8 cellular contexts compared by ENCODE assay signal in the genomic region with DNA sequence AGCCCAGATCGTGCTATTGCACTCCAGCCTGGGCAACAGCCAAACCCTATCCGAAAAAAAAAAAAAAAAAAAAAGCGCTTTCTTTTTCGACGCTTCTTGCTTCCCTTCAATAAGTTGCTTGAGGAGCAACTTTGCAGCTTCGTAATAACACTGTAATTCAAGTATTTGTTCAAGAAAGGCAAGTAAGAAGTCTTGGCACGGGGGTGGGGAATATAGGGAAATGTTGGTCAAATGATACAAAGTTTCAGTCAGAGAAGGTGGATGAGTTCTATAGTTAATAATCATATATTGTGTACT. TPM values are rescaled to one million over a fixed set of nuclear protein-coding genes. Genes with fewer than 3 reads are reported as not detected.
DNase-seq lines count a peak whose midpoint lies in the region; ATAC-seq and TF ChIP-seq lines count a peak whose summit lies in the region.

No MANE protein-coding gene starts in this region.

- no peak for TF ChIP-seq EP300 in gastroesophageal sphincter (IDR thresholded peaks at IDR 0.05)

- no peak overlapping the region for H2AFZ ChIP-seq in HCT116 (ENCODE audit: low read depth, low read length, poor library complexity, severe bottlenecking)

- H3K36me3 ChIP-seq in HCT116 (ENCODE audit: control insufficient read depth in 1 of 2, insufficient read depth in 2 of 2, low read length in 2 of 2) (peaks cover 0 to 2% of the 10 kb centered on the region in 2 experiments; a peak in 1 of 4 replicates), WERI-Rb-1 (no peaks in the 10 kb centered on the region; the same call in 1 of the 2 replicates), gastroesophageal sphincter (no peaks in the 10 kb centered on the region), skeletal muscle satellite cell (ENCODE audit: insufficient read depth, low read length) (peaks cover under 1% of the 10 kb centered on the region)

- H3K4me2 ChIP-seq in HCT116 (ENCODE audit: low read length): peak overlapping the region; percentile 92
- peak overlapping the region; percentile 87 for H3K4me2 ChIP-seq in skeletal muscle satellite cell (ENCODE audit: low read length)

- TF ChIP-seq POLR2A in HCT116 (IDR thresholded peaks at IDR 0.05; ENCODE audit: borderline replicate concordance, extremely low read depth, insufficient read depth, insufficient read length) (no peak), gastroesophageal sphincter (IDR thresholded peaks at IDR 0.05) (no peak)

- no peaks in the 10 kb centered on the region for H3K9me2 ChIP-seq in HCT116 (ENCODE audit: insufficient read depth)

- POLR2A ChIA-PET in HCT116 (lab: Charles Lee): interaction anchor here (0.9 to 1.2 kb wide), 2 partner anchors 29 to 67 kb away, joined by 3 read pairs; a partner anchor contains a TSS

- TF ChIP-seq CTCF in HCT116 (IDR thresholded peaks at IDR 0.05 in 2 of 3, conservative IDR thresholded peaks at IDR 0.05 in 1 of 3; ENCODE audit: borderline replicate concordance in 1 of 3, insufficient read depth in 1 of 3, low read depth in 2 of 3, low read length in 2 of 3) (no peak), WERI-Rb-1 (IDR thresholded peaks at IDR 0.05; ENCODE audit: low read depth, low read length) (no peak), gastroesophageal sphincter (IDR thresholded peaks at IDR 0.05) (no peak)

- 5 to 8% methylated on average over 7 of the region's 7 CpGs for whole genome bisulfite sequencing in gastroesophageal sphincter (ENCODE audit: low coverage in 1 of 2), 2 donors

- TF ChIP-seq RAD21 in HCT116 (IDR thresholded peaks at IDR 0.05; ENCODE audit: low read depth): no peak

- H3K79me2 ChIP-seq in HCT116 (ENCODE audit: insufficient read depth, low read length): peaks cover 49% of the 10 kb centered on the region

- H3K27me3 ChIP-seq in HCT116 (ENCODE audit: insufficient read depth, low read length) (no peaks in the 10 kb centered on the region), WERI-Rb-1 (ENCODE audit: insufficient read depth, low read depth, severe bottlenecking) (no peaks in the 10 kb centered on the region), gastroesophageal sphincter (no peaks in the 10 kb centered on the region), skeletal muscle satellite cell (ENCODE audit: control insufficient read depth, insufficient read depth, low read length) (no peaks in the 10 kb centered on the region)

- ATAC-seq in HCT116 (no peak), gastroesophageal sphincter (no peak), GM18873 (IDR thresholded peaks at IDR 0.05; ENCODE audit: low FRiP score, unreplicated experiment) (no peak)

- H4K20me1 ChIP-seq in HCT116 (ENCODE audit: insufficient read depth): peaks cover 8% of the 10 kb centered on the region; the same call in 1 of the 2 replicates

- intact Hi-C loops in HCT116 (cut with micrococcal nuclease): loop anchor here (5.0 kb wide), 1 partner anchor 55 kb away; a partner anchor contains a TSS

- H3K9me3 ChIP-seq in HCT116 (ENCODE audit: control insufficient read depth in 1 of 2, insufficient read depth in 1 of 2, low read depth in 1 of 2, low read length in 2 of 2) (no peaks in the 10 kb centered on the region), WERI-Rb-1 (ENCODE audit: severe bottlenecking) (no peaks in the 10 kb centered on the region), gastroesophageal sphincter (no peaks in the 10 kb centered on the region), skeletal muscle satellite cell (replicated peaks; ENCODE audit: low read length) (no peaks in the 10 kb centered on the region)

- H3K4me1 ChIP-seq in HCT116 (ENCODE audit: control insufficient read depth in 1 of 2, insufficient read depth in 2 of 2, low read length in 2 of 2) (peaks cover 7 to 29% of the 10 kb centered on the region in 2 experiments), gastroesophageal sphincter (peaks cover 5 to 48% (median 12%) of the 10 kb centered on the region in 3 donors), skeletal muscle satellite cell (ENCODE audit: control insufficient read depth, insufficient read depth, low read length) (peaks cover 18% of the 10 kb centered on the region)

- H3K9ac ChIP-seq in HCT116 (ENCODE audit: low read length): peak overlapping the region; percentile 90
- H3K9ac ChIP-seq in skeletal muscle satellite cell (ENCODE audit: low read depth, low read length): peak overlapping the region; percentile 84

- BruUV-seq in HCT116 (replicated peaks; lab: Mats Ljungman, UMichigan): no TSS peak

- DNase-seq in HCT116 (ENCODE audit: low read depth, low spot score): no peak
- DNase-seq in WERI-Rb-1: no peak
- no peak for DNase-seq in AG20443 (ENCODE audit: low spot score)
- DNase-seq in stimulated activated CD4-positive, alpha-beta T cell treated with anti-CD3 and anti-CD28 coated beads, Interleukin-12 subunit alpha, Interleukin-12 subunit beta, amount 100 ng/mL, for 4 hours: no peak
- DNase-seq in NCI-H1092 treated with DMSO at 0.1 percent for 48 hours (lab: John Stamatoyannopoulos, UW): no peak

- RAD21 ChIA-PET in HCT116 (lab: Charles Lee; ENCODE audit: low non-redundant PET in 1 of 2, low total read pairs in 2 of 2, uncharacterized antibody in 2 of 2, unreplicated experiment in 2 of 2): no interaction called here

- H3K27ac ChIP-seq in HCT116 (ENCODE audit: low read depth, low read length) (peak overlapping the region; percentile 68), WERI-Rb-1 (peak overlapping the region; percentile 77), gastroesophageal sphincter (peak overlapping the region; percentile 86 to 90 (median 88))

- H3K4me3 ChIP-seq in HCT116 (replicated peaks in 1 of 2; ENCODE audit: low read depth in 1 of 2, low read length in 2 of 2) (peak overlapping the region; percentile 57 to 82), WERI-Rb-1 (ENCODE audit: low read depth, low read length) (peak overlapping the region; percentile 81), gastroesophageal sphincter (peak overlapping the region; percentile 73 to 90), skeletal muscle satellite cell (ENCODE audit: low read length) (peak overlapping the region; percentile 80)

- CTCF ChIA-PET in HCT116 (lab: Charles Lee): interaction anchor here (1.1 to 2.1 kb wide), 2 partner anchors 67 to 106 kb away, joined by 3 to 10 read pairs; a partner anchor contains a TSS

TF ChIP-seq in HCT116, 20 proteins besides CTCF, POLR2A, EP300 and RAD21:
- TF ChIP-seq CEBPB (IDR thresholded peaks at IDR 0.05; ENCODE audit: low read depth): no peak
- TF ChIP-seq SIN3A (IDR thresholded peaks at IDR 0.05; ENCODE audit: low read depth): 0 out of 2 replicates have a peak, but pooled peaks have one; percentile 8

RNA-seq across cellular contexts. Expression of a gene that starts 0.9 kb away (rescaled TPM):
- total RNA-seq in HCT116 (2021; ENCODE audit: unreplicated experiment): 169 TPM
- 74.0 and 100 TPM in 2 replicates for polyA plus RNA-seq in HCT116 (2012)
- total RNA-seq in gastroesophageal sphincter: 10 to 100 TPM; 28.2 to 61.5 (median 30.4) TPM
- 55.3 and 65.4 TPM in 2 replicates for total RNA-seq in skeletal muscle satellite cell (2012; rRNA removed)

RNA-seq across cellular contexts. Expression of a gene that starts 29.4 kb away (rescaled TPM):
- total RNA-seq in HCT116 (2021; ENCODE audit: unreplicated experiment) (20.2 TPM), gastroesophageal sphincter (100 to 1,000 TPM in 2 of 4 donors, 10 to 100 TPM in 2; 66.6 to 142 (median 105) TPM)
- polyA plus RNA-seq in HCT116 (2012): 6.7 and 8.5 TPM in 2 replicates
- 1.0 and 13.1 TPM in 2 replicates for total RNA-seq in skeletal muscle satellite cell (2012; rRNA removed)

RNA-seq across cellular contexts. Expression of a gene that starts 39.2 kb away (rescaled TPM):
- total RNA-seq in HCT116 (2021; ENCODE audit: unreplicated experiment) (1.3 TPM), gastroesophageal sphincter (1 to 10 TPM; 2.0 to 8.4 (median 4.2) TPM)
- polyA plus RNA-seq in HCT116 (2012): 0.49 and 0.91 TPM in 2 replicates
- under 0.01 and 0.25 TPM in 2 replicates for total RNA-seq in skeletal muscle satellite cell (2012; rRNA removed)

RNA-seq across cellular contexts. Expression of a gene that starts 56.6 kb away (rescaled TPM):
- total RNA-seq in HCT116 (2021; ENCODE audit: unreplicated experiment) (7.2 TPM), gastroesophageal sphincter (1 to 10 TPM; 1.6 to 2.7 (median 2.5) TPM)
- polyA plus RNA-seq in HCT116 (2012): 5.9 and 6.1 TPM in 2 replicates
- 1.5 and 4.1 TPM in 2 replicates for total RNA-seq in skeletal muscle satellite cell (2012; rRNA removed)
